Comparison of ENCODE assay signal across 8 cellular contexts in genomic region chr18:36130883-36131653, GRCh38. TPM values are rescaled to one million over a fixed set of nuclear protein-coding genes. Genes with fewer than 3 reads are reported as not detected.
A peak's percentile ranks its signal among the peaks of the same experiment; 100 is the strongest.
DNase-seq lines count a peak whose midpoint lies in the region; ATAC-seq, FAIRE-seq and TF ChIP-seq lines count a peak whose summit lies in the region.

No MANE protein-coding gene starts in this region.

- WGBS in IMR-90 (ENCODE audit: extremely low coverage in 2 of 2, insufficient read length in 1 of 2), 2 experiments = 88% methylated on average over 6 of the region's 26 CpGs; no CpG with 5 or more reads in 1 of the 2 experiments

- peaks cover 14 to 68% of the 10 kb centered on the region in 2 experiments for H3K79me1 ChIP-seq in IMR-90 (ENCODE audit: low read depth in 1 of 2, low read length in 2 of 2)

- H2BK5ac ChIP-seq in IMR-90 (ENCODE audit: low read depth, low read length, poor library complexity, severe bottlenecking) = no peak overlapping the region

- no peak overlapping the region for H3K4ac ChIP-seq in IMR-90 (ENCODE audit: low read depth, low read length)

- FAIRE-seq in bronchial epithelial cell (lab: Jason Lieb, UNC) = no peak

- peaks cover 0 to 4% (median 0%) of the 10 kb centered on the region in 11 donors for H3K9me3 Mint-ChIP-seq in naive thymus-derived CD4-positive, alpha-beta T cell

- H3K23ac ChIP-seq in IMR-90 (ENCODE audit: low read depth, low read length) = 0 out of 2 replicates have a peak overlapping the region, but pooled peaks have one; percentile 1

- peak overlapping the region in 8 of 9 donors; percentile 13 to 98 (median 97) for H3K27ac Mint-ChIP-seq in naive thymus-derived CD4-positive, alpha-beta T cell

- H2BK20ac ChIP-seq in IMR-90 (ENCODE audit: low read depth, low read length) = no peak overlapping the region

- no peak overlapping the region for H2AFZ ChIP-seq in IMR-90 (replicated peaks; ENCODE audit: low read length, poor library complexity)

- TF ChIP-seq CTCF in BE2C (IDR thresholded peaks at IDR 0.05; ENCODE audit: low read depth, low read length) = no peak
- no peak for TF ChIP-seq CTCF in IMR-90 (conservative IDR thresholded peaks at IDR 0.05; ENCODE audit: low read depth, low read length)
- TF ChIP-seq CTCF in bronchial epithelial cell (IDR thresholded peaks at IDR 0.05; ENCODE audit: insufficient read depth, low read length, severe bottlenecking) = no peak

- BruUV-seq in IMR-90 (replicated peaks; lab: Mats Ljungman, UMichigan) = no TSS peak

- no peak for TF ChIP-seq POLR2A in IMR-90 (IDR thresholded peaks at IDR 0.05; ENCODE audit: low read depth, low read length)

- no peak overlapping the region for H2AK9ac ChIP-seq in IMR-90 (replicated peaks; ENCODE audit: low read depth, low read length, poor library complexity)

- H3K9me3 ChIP-seq in BE2C (no peaks in the 10 kb centered on the region), IMR-90 (ENCODE audit: control insufficient read depth, insufficient read depth, low read length) (no peaks in the 10 kb centered on the region)
- H3K9me3 ChIP-seq in naive thymus-derived CD4-positive, alpha-beta T cell (ENCODE audit: control insufficient read depth in 2 of 3, low read length in 3 of 3) = no peaks in the 10 kb centered on the region

- peaks cover 53% of the 10 kb centered on the region for H4K20me1 ChIP-seq in IMR-90 (ENCODE audit: insufficient read depth, low read length)

- TF ChIP-seq RAD21 in IMR-90 (IDR thresholded peaks at IDR 0.05; ENCODE audit: low read length) = no peak

- no peak overlapping the region; the same call in 1 of the 2 replicates for H3K14ac ChIP-seq in IMR-90 (replicated peaks; ENCODE audit: low read depth, low read length)

- intact Hi-C loops in IMR-90 (cut with micrococcal nuclease) = no loop called here
- intact Hi-C loops in naive thymus-derived CD4-positive, alpha-beta T cell (cut with micrococcal nuclease) = no loop called here

- no peak for ATAC-seq in IMR-90 (ENCODE audit: low read depth)
- no peak for ATAC-seq in naive thymus-derived CD4-positive, alpha-beta T cell
- no peak for ATAC-seq in HG03460 (IDR thresholded peaks at IDR 0.05; ENCODE audit: unreplicated experiment)
- ATAC-seq in HG03442 (IDR thresholded peaks at IDR 0.05; ENCODE audit: unreplicated experiment) = no peak
- ATAC-seq in HG02763 (IDR thresholded peaks at IDR 0.05; ENCODE audit: unreplicated experiment) = no peak

- DNase-seq in BE2C = no peak
- DNase-seq in IMR-90 = no peak
- DNase-seq in bronchial epithelial cell (ENCODE audit: low read depth) = no peak
- no peak for DNase-seq in naive thymus-derived CD4-positive, alpha-beta T cell
- DNase-seq in germinal center (ENCODE audit: low spot score) = no peak

- POLR2A ChIA-PET in IMR-90 (lab: Charles Lee; ENCODE audit: unreplicated experiment) = interaction anchor here (0.7 kb wide), 1 partner anchor 245 kb away, joined by 15 read pairs; no protein-coding TSS in a partner anchor
- POLR2A ChIA-PET in naive thymus-derived CD4-positive, alpha-beta T cell (lab: Charles Lee) = interaction anchor here (0.6 to 3.6 kb wide), 6 partner anchors 10 to 868 kb away, joined by 3 to 17 read pairs (median 9); partner anchors contain the start of genes KIAA1328, RMP24 and TPGS2

- no peak overlapping the region for H4K5ac ChIP-seq in IMR-90 (ENCODE audit: low read depth, low read length)

- peaks cover 14% of the 10 kb centered on the region for H3K9me1 ChIP-seq in IMR-90 (ENCODE audit: insufficient read depth, low read length)

- H3K4me1 Mint-ChIP-seq in naive thymus-derived CD4-positive, alpha-beta T cell = peaks cover 30 to 85% (median 68%) of the 10 kb centered on the region in 7 donors

- H4K8ac ChIP-seq in IMR-90 (ENCODE audit: low read depth in 2 of 2, low read length in 2 of 2) = no peak overlapping the region

- no peak overlapping the region for H3K56ac ChIP-seq in IMR-90 (ENCODE audit: extremely low read depth, insufficient read depth, low read length)

- no peak overlapping the region for H4K91ac ChIP-seq in IMR-90 (ENCODE audit: insufficient read depth, low read depth, low read length)

- H2AK5ac ChIP-seq in IMR-90 (ENCODE audit: low read depth, low read length) = no peak overlapping the region

- peak overlapping the region; percentile 93 for H3K4me2 ChIP-seq in IMR-90 (ENCODE audit: low read depth, low read length)

- no peak overlapping the region for H3K9ac ChIP-seq in IMR-90 (ENCODE audit: low read depth, low read length)

- H3K36me3 ChIP-seq in BE2C (peaks cover 3% of the 10 kb centered on the region; the same call in 1 of the 2 replicates), IMR-90 (ENCODE audit: control insufficient read depth, insufficient read depth, low read length) (peaks cover 11% of the 10 kb centered on the region), bronchial epithelial cell (ENCODE audit: control insufficient read depth, insufficient read depth, low read length) (peaks cover 3% of the 10 kb centered on the region)
- H3K36me3 ChIP-seq in naive thymus-derived CD4-positive, alpha-beta T cell (ENCODE audit: control insufficient read depth in 2 of 3, insufficient read depth in 3 of 3, low read length in 3 of 3) = peaks cover 0 to 17% (median 0%) of the 10 kb centered on the region in 3 experiments

- peak overlapping the region; percentile 87 to 98 (median 95) for H3K4me3 Mint-ChIP-seq in naive thymus-derived CD4-positive, alpha-beta T cell

- H3K4me1 ChIP-seq in BE2C = no peaks in the 10 kb centered on the region
- peaks cover 8% of the 10 kb centered on the region for H3K4me1 ChIP-seq in IMR-90 (ENCODE audit: control insufficient read depth, insufficient read depth, low read length)
- H3K4me1 ChIP-seq in naive thymus-derived CD4-positive, alpha-beta T cell (ENCODE audit: control insufficient read depth in 2 of 2, insufficient read depth in 2 of 2, low read length in 2 of 2) = peaks cover 33 to 35% of the 10 kb centered on the region in 2 donors

- H3K36me3 Mint-ChIP-seq in naive thymus-derived CD4-positive, alpha-beta T cell = peaks cover 0 to 17% (median 10%) of the 10 kb centered on the region in 5 donors

- H2BK15ac ChIP-seq in IMR-90 (ENCODE audit: low read depth, low read length) = no peak overlapping the region

- in situ Hi-C loops in IMR-90 (cut with MboI; ENCODE audit: low sequenced_read_pairs) = no loop called here

- CTCF ChIA-PET in IMR-90 (lab: Yijun Ruan, JAX) = no interaction called here
- CTCF ChIA-PET in naive thymus-derived CD4-positive, alpha-beta T cell (lab: Charles Lee) = interaction anchor here (0.7 kb wide), 1 partner anchor 1158 kb away, joined by 6 read pairs; no protein-coding TSS in a partner anchor

- H3K27ac ChIP-seq in IMR-90 (ENCODE audit: insufficient read depth, low read length) = no peak overlapping the region
- H3K27ac ChIP-seq in naive thymus-derived CD4-positive, alpha-beta T cell (ENCODE audit: low read depth, low read length) = peak overlapping the region; percentile 96

- dilution Hi-C loops in IMR-90 (cut with HindIII; ENCODE audit: low sequenced_read_pairs, unreplicated experiment) = no loop called here

- H3K27me3 Mint-ChIP-seq in naive thymus-derived CD4-positive, alpha-beta T cell = no peaks in the 10 kb centered on the region

- H3K27me3 ChIP-seq in BE2C (no peaks in the 10 kb centered on the region), IMR-90 (ENCODE audit: control insufficient read depth, insufficient read depth, low read length) (no peaks in the 10 kb centered on the region), bronchial epithelial cell (ENCODE audit: control insufficient read depth, insufficient read depth, low read length) (no peaks in the 10 kb centered on the region)
- no peaks in the 10 kb centered on the region for H3K27me3 ChIP-seq in naive thymus-derived CD4-positive, alpha-beta T cell (ENCODE audit: control insufficient read depth in 2 of 2, insufficient read depth in 2 of 2, low read length in 2 of 2)

- no peak overlapping the region for H2BK120ac ChIP-seq in IMR-90 (ENCODE audit: low read depth, low read length)

- peak overlapping the region; percentile 88 for H3K4me3 ChIP-seq in BE2C (ENCODE audit: low read depth, low read length)
- H3K4me3 ChIP-seq in IMR-90 (ENCODE audit: insufficient read depth, low read depth, low read length) = peak overlapping the region; percentile 89
- H3K4me3 ChIP-seq in bronchial epithelial cell (ENCODE audit: low read depth, low read length) = peak overlapping the region; percentile 90
- H3K4me3 ChIP-seq in naive thymus-derived CD4-positive, alpha-beta T cell (ENCODE audit: low read length) = peak overlapping the region; percentile 99

- H3K18ac ChIP-seq in IMR-90 (ENCODE audit: low read depth, low read length) = no peak overlapping the region

TF ChIP-seq in IMR-90, 13 proteins besides CTCF, POLR2A, EP300 and RAD21 (continues in another document):
- no peak for TF ChIP-seq FOS (IDR thresholded peaks at IDR 0.05; ENCODE audit: low read depth, low read length)
- TF ChIP-seq RCOR1 (IDR thresholded peaks at IDR 0.05; ENCODE audit: insufficient replicate concordance, low read length) = no peak
- TF ChIP-seq CHD1 (IDR thresholded peaks at IDR 0.05; ENCODE audit: low read depth, low read length) = no peak

RNA-seq across cellular contexts. Expression of gene ELP2, which starts 1.4 kb away (rescaled TPM):
- 35.9 TPM for polyA plus RNA-seq in BE2C (2012; ENCODE audit: insufficient read depth, insufficient read length, low read depth)
- total RNA-seq in IMR-90 (2012; rRNA removed) = 97.2 and 161 TPM in 2 replicates
- 48.1 and 48.8 TPM in 2 replicates for polyA plus RNA-seq in IMR-90 (2012; rRNA removed)
- polyA plus RNA-seq in IMR-90 (2012; cell fraction: cytosol; rRNA removed) = 22.6 and 26.0 TPM in 2 replicates
- 43.0 and 129 TPM in 2 replicates for polyA plus RNA-seq in IMR-90 (2012; cell fraction: nucleus; rRNA removed; ENCODE audit: low replicate concordance)
- total RNA-seq in bronchial epithelial cell = 72.9 and 89.4 TPM in 2 replicates
- 100 to 1,000 TPM in 4 of 5 experiments, 10 to 100 TPM in 1; 79.3 to 177 (median 150) TPM for total RNA-seq in naive thymus-derived CD4-positive, alpha-beta T cell
- polyA plus RNA-seq in naive thymus-derived CD4-positive, alpha-beta T cell = 10 to 100 TPM; 77.4 to 93.9 TPM

RNA-seq across cellular contexts. Expression of gene SLC39A6, which starts 1.9 kb away (rescaled TPM):
- 41.5 TPM for polyA plus RNA-seq in BE2C (2012; ENCODE audit: insufficient read depth, insufficient read length, low read depth)
- total RNA-seq in IMR-90 (2012; rRNA removed) = 86.1 and 91.9 TPM in 2 replicates
- 39.5 and 48.7 TPM in 2 replicates for polyA plus RNA-seq in IMR-90 (2012; rRNA removed)
- polyA plus RNA-seq in IMR-90 (2012; cell fraction: cytosol; rRNA removed) = 14.5 and 32.5 TPM in 2 replicates
- polyA plus RNA-seq in IMR-90 (2012; cell fraction: nucleus; rRNA removed; ENCODE audit: low replicate concordance) = 13.7 and 38.2 TPM in 2 replicates
- total RNA-seq in bronchial epithelial cell = 152 and 218 TPM in 2 replicates
- 10 to 100 TPM; 12.1 to 25.2 (median 16.6) TPM for total RNA-seq in naive thymus-derived CD4-positive, alpha-beta T cell
- polyA plus RNA-seq in naive thymus-derived CD4-positive, alpha-beta T cell = 10 to 100 TPM; 20.2 to 27.8 TPM

RNA-seq across cellular contexts. Expression of gene MOCOS, which starts 56.2 kb away (rescaled TPM):
- polyA plus RNA-seq in BE2C (2012; ENCODE audit: insufficient read depth, insufficient read length, low read depth) = not detected
- total RNA-seq in IMR-90 (2012; rRNA removed) (1.9 and 2.2 TPM in 2 replicates), bronchial epithelial cell (24.5 and 37.0 TPM in 2 replicates)
- 0.87 and 1.1 TPM in 2 replicates for polyA plus RNA-seq in IMR-90 (2012; rRNA removed)
- polyA plus RNA-seq in IMR-90 (2012; cell fraction: cytosol; rRNA removed) = 0.50 and 0.91 TPM in 2 replicates
- polyA plus RNA-seq in IMR-90 (2012; cell fraction: nucleus; rRNA removed; ENCODE audit: low replicate concordance) = 1.0 and 2.0 TPM in 2 replicates
- total RNA-seq in naive thymus-derived CD4-positive, alpha-beta T cell = under 1 TPM in 1 of 5 experiments, not detected in 4; 0.05 TPM
- not detected for polyA plus RNA-seq in naive thymus-derived CD4-positive, alpha-beta T cell
